In genomic region chr5:82676663-82677062, GRCh38 we compare ENCODE assay signal across 9 cellular contexts.
DNase-seq lines count a peak whose midpoint lies in the region; ATAC-seq and TF ChIP-seq lines count a peak whose summit lies in the region.
"Had no signal": no experiment of that assay in that cellular context is flagged by ENCODE, and none has a peak within 500 bp of the region (broad histone marks: within the 10 kb centered on the region; RNA-seq: fewer than 3 reads in every experiment).

No MANE protein-coding gene starts in this region.

- H3K4me3 Mint-ChIP-seq in activated naive CD8-positive, alpha-beta T cell treated with anti-CD3 and anti-CD28 coated beads for 36 hours: peak overlapping the region; percentile 50
- no peak overlapping the region for H3K4me3 Mint-ChIP-seq in chondrocyte (ENCODE audit: unreplicated experiment)

- H3K9me3 Mint-ChIP-seq in activated naive CD8-positive, alpha-beta T cell treated with anti-CD3 and anti-CD28 coated beads for 36 hours: peaks cover 16% of the 10 kb centered on the region
- peaks cover 1% of the 10 kb centered on the region for H3K9me3 Mint-ChIP-seq in chondrocyte (ENCODE audit: low read depth)

- no peak for TF ChIP-seq CTCF in chondrocyte (IDR thresholded peaks at IDR 0.05)
- no peak for TF ChIP-seq CTCF in heart left ventricle (IDR thresholded peaks at IDR 0.05)

- peaks cover 29% of the 10 kb centered on the region for H3K36me3 Mint-ChIP-seq in activated naive CD8-positive, alpha-beta T cell treated with anti-CD3 and anti-CD28 coated beads for 36 hours
- H3K36me3 Mint-ChIP-seq in chondrocyte (ENCODE audit: low read depth): no peaks in the 10 kb centered on the region

- H3K4me3 ChIP-seq in heart left ventricle: no peak overlapping the region

- peak overlapping the region; percentile 87 for H3K27ac Mint-ChIP-seq in activated naive CD8-positive, alpha-beta T cell treated with anti-CD3 and anti-CD28 coated beads for 36 hours
- H3K27ac Mint-ChIP-seq in chondrocyte (ENCODE audit: unreplicated experiment): no peak overlapping the region

- intact Hi-C loops in heart left ventricle (cut with DNase I): no loop called here

- H3K27ac ChIP-seq in heart left ventricle: no peak overlapping the region

- DNase-seq in activated naive CD8-positive, alpha-beta T cell treated with anti-CD3 and anti-CD28 coated beads for 36 hours: peak; percentile 19
- no peak for DNase-seq in hepatic stellate cell (ENCODE audit: low spot score)
- no peak for DNase-seq in chondrocyte (ENCODE audit: low spot score)
- DNase-seq in effector CD4-positive, alpha-beta T cell: no peak
- DNase-seq in heart left ventricle: no peak
- DNase-seq: NCI-H446 treated with DMSO at 0.1 percent for 48 hours had no signal

- peaks cover 40% of the 10 kb centered on the region for H3K4me1 Mint-ChIP-seq in activated naive CD8-positive, alpha-beta T cell treated with anti-CD3 and anti-CD28 coated beads for 36 hours
- no peaks in the 10 kb centered on the region for H3K4me1 Mint-ChIP-seq in chondrocyte (ENCODE audit: low read depth)

- peaks cover 6% of the 10 kb centered on the region for H3K27me3 Mint-ChIP-seq in activated naive CD8-positive, alpha-beta T cell treated with anti-CD3 and anti-CD28 coated beads for 36 hours
- H3K27me3 Mint-ChIP-seq in chondrocyte (ENCODE audit: low read depth): no peaks in the 10 kb centered on the region

- WGBS in heart left ventricle, 4 donors: 85 to 92% (median 88%) methylated on average over 4 of the region's 4 CpGs

- ATAC-seq in GM18498 (IDR thresholded peaks at IDR 0.05; ENCODE audit: unreplicated experiment) (peak; percentile 80), GM19463 (IDR thresholded peaks at IDR 0.05; ENCODE audit: unreplicated experiment) (peak; percentile 82), HG03159 (IDR thresholded peaks at IDR 0.05; ENCODE audit: unreplicated experiment) (peak; percentile 63), heart left ventricle (no peak)

- no peak for TF ChIP-seq POLR2A in heart left ventricle (IDR thresholded peaks at IDR 0.05)

- H3K36me3 ChIP-seq in heart left ventricle: no peaks in the 10 kb centered on the region

- no peaks in the 10 kb centered on the region for H3K27me3 ChIP-seq in heart left ventricle

- no peaks in the 10 kb centered on the region for H3K4me1 ChIP-seq in heart left ventricle

- H3K9me3 ChIP-seq in heart left ventricle: no peaks in the 10 kb centered on the region

Comparison
In these comparisons a context has a peak if more than half of its experiments do, and no peak if none do; other contexts are left out.
1. ATAC-seq: peak in GM18498 (single experiment), GM19463 (single experiment) and HG03159 (single experiment); none in heart left ventricle (0 of 4).